In the genomic region with DNA sequence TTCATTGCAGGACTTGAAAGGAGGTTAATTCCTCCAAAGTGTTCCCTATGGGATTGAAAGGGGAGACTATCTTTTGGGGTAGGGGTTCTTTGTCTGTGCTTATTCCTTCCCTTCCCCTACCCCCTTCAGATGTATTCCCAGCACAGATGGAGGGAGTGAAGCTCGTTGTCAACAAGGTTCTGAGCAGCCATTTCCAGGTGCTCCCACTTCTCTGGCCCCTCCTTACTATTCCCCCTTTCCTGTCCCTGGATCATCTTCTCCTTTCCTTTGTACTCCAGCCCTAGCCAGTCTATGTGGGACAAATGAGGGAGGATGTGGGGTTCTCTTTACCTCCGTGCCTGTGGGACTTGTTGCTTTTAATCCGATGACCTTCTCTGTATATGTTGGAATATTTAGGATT, we compare ENCODE assay signal across 8 cellular contexts. TPM values are rescaled to one million over a fixed set of nuclear protein-coding genes. Genes with fewer than 3 reads are reported as not detected.
DNase-seq lines count a peak whose midpoint lies in the region; ATAC-seq lines count a peak whose summit lies in the region.

No MANE protein-coding gene starts in this region.

- POLR2A ChIA-PET in activated CD4-positive, alpha-beta T cell treated with anti-CD3 and anti-CD28 coated beads for 36 hours (lab: Charles Lee) = no interaction called here
- POLR2A ChIA-PET in activated CD4-positive, alpha-beta memory T cell treated with anti-CD3 and anti-CD28 coated beads, Interleukin-2, amount 10 ng/mL, durations not matched to agents 7 days and 5 days (lab: Charles Lee) = interaction anchor here (1.2 to 3.5 kb wide), 8 partner anchors 16 to 174 kb away, joined by 3 to 69 read pairs (median 11); partner anchors contain the start of genes NDUFS2, PPOX and SDHC

- no peaks in the 10 kb centered on the region for H3K9me3 ChIP-seq in stomach smooth muscle (ENCODE audit: control insufficient read depth in 2 of 2, low read length in 2 of 2)

- H3K4me3 ChIP-seq in iPS-11a (ENCODE audit: low read depth, low read length) = peak overlapping the region; percentile 87
- peak overlapping the region; percentile 91 to 99 for H3K4me3 ChIP-seq in stomach smooth muscle (ENCODE audit: low read length in 2 of 2)

- H3K9me3 Mint-ChIP-seq in activated CD4-positive, alpha-beta T cell treated with anti-CD3 and anti-CD28 coated beads for 36 hours (ENCODE audit: low read depth) = no peaks in the 10 kb centered on the region
- H3K9me3 Mint-ChIP-seq in activated CD4-positive, alpha-beta memory T cell treated with anti-CD3 and anti-CD28 coated beads, Interleukin-2, amount 10 ng/mL, durations not matched to agents 7 days and 5 days = no peaks in the 10 kb centered on the region

- peaks cover 16 to 24% of the 10 kb centered on the region in 2 donors for H3K36me3 ChIP-seq in stomach smooth muscle (ENCODE audit: control insufficient read depth in 2 of 2, insufficient read depth in 2 of 2, low read length in 2 of 2)

- H3K4me1 ChIP-seq in stomach smooth muscle (ENCODE audit: control insufficient read depth, insufficient read depth, low read length) = peaks cover 24% of the 10 kb centered on the region

- intact Hi-C loops in activated CD4-positive, alpha-beta T cell treated with anti-CD3 and anti-CD28 coated beads for 36 hours (cut with DNase I, micrococcal nuclease) = loop anchor here (1.0 to 5.0 kb wide), 8 partner anchors 24 to 1336 kb away; partner anchors contain the start of genes NDUFS2 (in 1 of the 2), PPOX (in 1 of the 2), SDHC (in 1 of the 2) and UAP1 (in 1 of the 2)

- H3K27me3 ChIP-seq in stomach smooth muscle (ENCODE audit: control insufficient read depth in 1 of 2, insufficient read depth in 2 of 2, low read length in 2 of 2) = no peaks in the 10 kb centered on the region

- peak overlapping the region; percentile 97 for H3K4me3 Mint-ChIP-seq in activated CD4-positive, alpha-beta T cell treated with anti-CD3 and anti-CD28 coated beads for 36 hours
- H3K4me3 Mint-ChIP-seq in activated CD4-positive, alpha-beta memory T cell treated with anti-CD3 and anti-CD28 coated beads, Interleukin-2, amount 10 ng/mL, durations not matched to agents 7 days and 5 days = peak overlapping the region; percentile 100

- no peaks in the 10 kb centered on the region for H3K27me3 Mint-ChIP-seq in activated CD4-positive, alpha-beta T cell treated with anti-CD3 and anti-CD28 coated beads for 36 hours
- no peaks in the 10 kb centered on the region for H3K27me3 Mint-ChIP-seq in activated CD4-positive, alpha-beta memory T cell treated with anti-CD3 and anti-CD28 coated beads, Interleukin-2, amount 10 ng/mL, durations not matched to agents 7 days and 5 days

- no peak for ATAC-seq in activated CD4-positive, alpha-beta T cell treated with anti-CD3 and anti-CD28 coated beads for 36 hours
- no peak for ATAC-seq in GM18520 (IDR thresholded peaks at IDR 0.05; ENCODE audit: unreplicated experiment)

- H3K27ac Mint-ChIP-seq in activated CD4-positive, alpha-beta T cell treated with anti-CD3 and anti-CD28 coated beads for 36 hours = peak overlapping the region; percentile 65
- peak overlapping the region; percentile 94 for H3K27ac Mint-ChIP-seq in activated CD4-positive, alpha-beta memory T cell treated with anti-CD3 and anti-CD28 coated beads, Interleukin-2, amount 10 ng/mL, durations not matched to agents 7 days and 5 days

- H3K27ac ChIP-seq in stomach smooth muscle (ENCODE audit: low read length) = no peak overlapping the region

- peaks cover 30% of the 10 kb centered on the region for H3K4me1 Mint-ChIP-seq in activated CD4-positive, alpha-beta T cell treated with anti-CD3 and anti-CD28 coated beads for 36 hours
- peaks cover 43% of the 10 kb centered on the region for H3K4me1 Mint-ChIP-seq in activated CD4-positive, alpha-beta memory T cell treated with anti-CD3 and anti-CD28 coated beads, Interleukin-2, amount 10 ng/mL, durations not matched to agents 7 days and 5 days

- peak overlapping the region; percentile 62 to 85 for H3K9ac ChIP-seq in stomach smooth muscle (ENCODE audit: low read length in 2 of 2)

- DNase-seq in activated CD4-positive, alpha-beta T cell treated with anti-CD3 and anti-CD28 coated beads for 36 hours = no peak
- no peak for DNase-seq in activated CD4-positive, alpha-beta T cell treated with anti-CD3 and anti-CD28 coated beads for 1 hour
- DNase-seq in activated CD4-positive, alpha-beta memory T cell treated with anti-CD3 and anti-CD28 coated beads, Interleukin-2, amount 10 ng/mL, durations not matched to agents 7 days and 5 days = no peak
- DNase-seq in NCI-H1105 (lab: John Stamatoyannopoulos, UW) (no peak), cortex of kidney (lab: John Stamatoyannopoulos, UW) (no peak)

- CTCF ChIA-PET in activated CD4-positive, alpha-beta T cell treated with anti-CD3 and anti-CD28 coated beads for 36 hours (lab: Charles Lee) = interaction anchor here (0.6 to 7.0 kb wide), 22 partner anchors 9 to 213 kb away, joined by 3 to 108 read pairs (median 6); partner anchors contain the start of genes CFAP126, FCER1G, NDUFS2 and PPOX
- CTCF ChIA-PET in activated CD4-positive, alpha-beta memory T cell treated with anti-CD3 and anti-CD28 coated beads, Interleukin-2, amount 10 ng/mL, durations not matched to agents 7 days and 5 days (lab: Charles Lee) = interaction anchor here (0.7 to 10.7 kb wide), 21 partner anchors 9 to 181 kb away, joined by 3 to 193 read pairs (median 17); partner anchors contain the start of genes ARHGAP30, FCER1G, NDUFS2 and NIT1

- H3K36me3 Mint-ChIP-seq in activated CD4-positive, alpha-beta T cell treated with anti-CD3 and anti-CD28 coated beads for 36 hours (ENCODE audit: low read depth) = peaks cover 19% of the 10 kb centered on the region
- H3K36me3 Mint-ChIP-seq in activated CD4-positive, alpha-beta memory T cell treated with anti-CD3 and anti-CD28 coated beads, Interleukin-2, amount 10 ng/mL, durations not matched to agents 7 days and 5 days (ENCODE audit: low read depth) = peaks cover 29% of the 10 kb centered on the region

RNA-seq across cellular contexts. Expression of gene TOMM40L, which starts 0.9 kb away (rescaled TPM):
- total RNA-seq in activated CD4-positive, alpha-beta T cell treated with anti-CD3 and anti-CD28 coated beads for 36 hours = 10 to 100 TPM; 12.3 to 13.2 TPM
- total RNA-seq in activated CD4-positive, alpha-beta memory T cell treated with anti-CD3 and anti-CD28 coated beads, Interleukin-2, amount 10 ng/mL, durations not matched to agents 7 days and 5 days = 10 to 100 TPM; 17.4 to 18.1 TPM

RNA-seq across cellular contexts. Expression of gene APOA2, which starts 3.3 kb away (rescaled TPM):
- not detected for total RNA-seq in activated CD4-positive, alpha-beta T cell treated with anti-CD3 and anti-CD28 coated beads for 36 hours
- not detected for total RNA-seq in activated CD4-positive, alpha-beta memory T cell treated with anti-CD3 and anti-CD28 coated beads, Interleukin-2, amount 10 ng/mL, durations not matched to agents 7 days and 5 days

RNA-seq across cellular contexts. Expression of gene NR1I3, which starts 11.2 kb away (rescaled TPM):
- total RNA-seq in activated CD4-positive, alpha-beta T cell treated with anti-CD3 and anti-CD28 coated beads for 36 hours = not detected
- total RNA-seq in activated CD4-positive, alpha-beta memory T cell treated with anti-CD3 and anti-CD28 coated beads, Interleukin-2, amount 10 ng/mL, durations not matched to agents 7 days and 5 days = not detected

RNA-seq across cellular contexts. Expression of gene FCER1G, which starts 11.7 kb away (rescaled TPM):
- total RNA-seq in activated CD4-positive, alpha-beta T cell treated with anti-CD3 and anti-CD28 coated beads for 36 hours = 1 to 10 TPM in 1 of 2 experiments, under 1 TPM in 1; 0.98 to 2.2 TPM
- 1 to 10 TPM; 1.1 to 1.3 TPM for total RNA-seq in activated CD4-positive, alpha-beta memory T cell treated with anti-CD3 and anti-CD28 coated beads, Interleukin-2, amount 10 ng/mL, durations not matched to agents 7 days and 5 days

RNA-seq across cellular contexts. Expression of gene NDUFS2, which starts 24.6 kb away (rescaled TPM):
- 10 to 100 TPM; 71.8 to 92.0 TPM for total RNA-seq in activated CD4-positive, alpha-beta T cell treated with anti-CD3 and anti-CD28 coated beads for 36 hours
- 10 to 100 TPM; 83.0 to 87.3 TPM for total RNA-seq in activated CD4-positive, alpha-beta memory T cell treated with anti-CD3 and anti-CD28 coated beads, Interleukin-2, amount 10 ng/mL, durations not matched to agents 7 days and 5 days
